ENCODE assay signal across 35 cellular contexts in the genomic region with DNA sequence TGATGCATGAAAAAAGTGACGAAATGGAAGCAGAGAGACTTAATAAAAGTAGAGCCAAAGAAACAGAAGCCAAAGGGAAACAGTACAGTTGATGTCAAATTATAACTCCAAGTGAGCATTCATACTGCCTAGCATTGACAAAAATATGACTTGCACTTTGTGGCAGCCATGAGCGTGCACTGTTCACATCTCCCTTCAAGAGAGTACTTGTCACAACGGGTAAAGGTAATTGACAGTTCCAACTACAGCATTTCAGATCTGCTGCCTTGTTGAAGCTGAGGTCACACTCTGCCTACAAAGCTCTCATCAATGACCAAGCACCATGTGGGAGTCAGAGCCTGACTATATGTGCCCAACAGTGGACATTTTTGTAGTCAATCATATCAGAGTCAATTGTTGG. TPM values are rescaled to one million over a fixed set of nuclear protein-coding genes. Genes with fewer than 3 reads are reported as not detected.
"Had no signal": no experiment of that assay in that cellular context is flagged by ENCODE, and none has a peak within 500 bp of the region (broad histone marks: within the 10 kb centered on the region; RNA-seq: fewer than 3 reads in every experiment).

No MANE protein-coding gene starts in this region.

- H3K9me3 ChIP-seq: adrenal gland, body of pancreas, breast epithelium had no signal

- H3K4me1 Mint-ChIP-seq: activated B cell treated with CpG ODN at 0.5 μM for 24 hours; activated CD4-positive, alpha-beta T cell treated with anti-CD3 and anti-CD28 coated beads, Interleukin-2, amount 10 ng/mL, durations not matched to agents 24 days and 14 days; activated naive CD8-positive, alpha-beta T cell treated with anti-CD3 and anti-CD28 coated beads for 36 hours; activated T-helper 17 cell treated with anti-CD3 and anti-CD28 coated beads, Interleukin-2, amount 50 U/mL, for 72 hours had no signal

- H3K4me3 Mint-ChIP-seq: activated B cell treated with CpG ODN at 0.5 μM for 24 hours; activated CD4-positive, alpha-beta memory T cell treated with anti-CD3 and anti-CD28 coated beads for 36 hours; activated CD4-positive, alpha-beta T cell treated with anti-CD3 and anti-CD28 coated beads, Interleukin-2, amount 10 ng/mL, durations not matched to agents 24 days and 14 days; activated CD8-positive, alpha-beta T cell treated with anti-CD3 and anti-CD28 coated beads for 36 hours; activated naive CD4-positive, alpha-beta T cell treated with anti-CD3 and anti-CD28 coated beads for 36 hours; activated naive CD8-positive, alpha-beta T cell treated with anti-CD3 and anti-CD28 coated beads for 36 hours; activated T-cell treated with anti-CD3 and anti-CD28 coated beads, Interleukin-2, amount 50 U/mL, for 4 hours; activated T-cell treated with anti-CD3 and anti-CD28 coated beads, Interleukin-2, amount 50 U/mL, for 72 hours; activated T-helper 1 cell treated with anti-CD3 and anti-CD28 coated beads, Interleukin-12 subunit alpha, Interleukin-12 subunit beta, Interleukin-2, Interleukin-4 antibody, amounts not matched to agents 30 ng/mL and 10 ng/mL and 1 ng/mL, durations not matched to agents 14 hours and 24 hours and 36 hours; activated T-helper 17 cell treated with anti-CD3 and anti-CD28 coated beads, Interleukin-2, amount 50 U/mL, for 72 hours; T-helper 2 cell treated with Interferon-gamma antibody and Interleukin-4, amounts not matched to agents 5 μg/mL and 100 μg/mL, for 36 hours had no signal

- DNase-seq: activated B cell treated with CpG ODN at 0.5 μM for 24 hours; activated CD4-positive, alpha-beta memory T cell treated with anti-CD3 and anti-CD28 coated beads for 36 hours; activated CD4-positive, alpha-beta T cell treated with anti-CD3 and anti-CD28 coated beads for 4 hours; activated CD4-positive, alpha-beta T cell treated with anti-CD3 and anti-CD28 coated beads, Interleukin-2, amount 10 ng/mL, durations not matched to agents 24 days and 14 days; activated CD4-positive, alpha-beta T cell treated with anti-CD3 and anti-CD28 coated beads, Interleukin-2, amount 50 U/mL, for 1 hour; activated CD4-positive, alpha-beta T cell treated with anti-CD3 and anti-CD28 coated beads, Interleukin-2, amount 50 U/mL, for 4 hours; activated CD4-positive, CD25-positive, alpha-beta regulatory T cell treated with anti-CD3 and anti-CD28 coated beads, Interleukin-2, amount 50 U/mL, for 72 hours; activated CD8-positive, alpha-beta memory T cell treated with anti-CD3 and anti-CD28 coated beads, Interleukin-2, amount 50 U/mL, for 4 hours; activated CD8-positive, alpha-beta T cell treated with anti-CD3 and anti-CD28 coated beads for 36 hours; activated effector memory CD4-positive, alpha-beta T cell treated with anti-CD3 and anti-CD28 coated beads, Interleukin-2, amount 50 U/mL, for 16 hours; activated gamma-delta T cell treated with Interleukin-2 at 50 U/mL for 16 hours; activated naive CD4-positive, alpha-beta T cell; activated naive CD4-positive, alpha-beta T cell treated with anti-CD3 and anti-CD28 coated beads for 36 hours; activated naive CD4-positive, alpha-beta T cell treated with anti-CD3 and anti-CD28 coated beads, Interleukin-2, amount 50 U/mL, for 16 hours; activated naive CD8-positive, alpha-beta T cell treated with anti-CD3 and anti-CD28 coated beads for 36 hours; activated T-cell treated with anti-CD3 and anti-CD28 coated beads for 4 hours; activated T-cell treated with anti-CD3 and anti-CD28 coated beads, Interleukin-2, amount 50 U/mL, for 1 hour; activated T-cell treated with anti-CD3 and anti-CD28 coated beads, Interleukin-2, amount 50 U/mL, for 4 hours; activated T-cell treated with anti-CD3 and anti-CD28 coated beads, Interleukin-2, amount 50 U/mL, for 72 hours; adrenal gland; amniotic stem cell; aorta; body of pancreas; brain microvascular endothelial cell; central memory CD4-positive, alpha-beta T cell; T-helper 2 cell; T-helper 9 cell had no signal

- H3K4me3 ChIP-seq: adrenal gland, body of pancreas, breast epithelium had no signal

- H3K27ac Mint-ChIP-seq: activated B cell treated with CpG ODN at 0.5 μM for 24 hours; activated CD4-positive, alpha-beta memory T cell treated with anti-CD3 and anti-CD28 coated beads for 36 hours; activated CD4-positive, alpha-beta T cell treated with anti-CD3 and anti-CD28 coated beads, Interleukin-2, amount 10 ng/mL, durations not matched to agents 24 days and 14 days; activated CD8-positive, alpha-beta T cell treated with anti-CD3 and anti-CD28 coated beads for 36 hours; activated naive CD4-positive, alpha-beta T cell treated with anti-CD3 and anti-CD28 coated beads for 36 hours; activated naive CD4-positive, alpha-beta T cell treated with anti-CD3 and anti-CD28 coated beads, Interleukin-2, amount 50 U/mL, for 72 hours; activated naive CD8-positive, alpha-beta T cell treated with anti-CD3 and anti-CD28 coated beads for 36 hours; activated T-cell treated with anti-CD3 and anti-CD28 coated beads, Interleukin-2, amount 50 U/mL, for 72 hours; activated T-helper 1 cell treated with anti-CD3 and anti-CD28 coated beads, Interleukin-12 subunit alpha, Interleukin-12 subunit beta, Interleukin-2, Interleukin-4 antibody, amounts not matched to agents 30 ng/mL and 10 ng/mL and 1 ng/mL, durations not matched to agents 14 hours and 24 hours and 36 hours; activated T-helper 17 cell treated with anti-CD3 and anti-CD28 coated beads, Interleukin-2, amount 50 U/mL, for 72 hours; T-helper 2 cell treated with Interferon-gamma antibody and Interleukin-4, amounts not matched to agents 5 μg/mL and 100 μg/mL, for 36 hours had no signal

- H3K9me3 Mint-ChIP-seq: activated B cell treated with CpG ODN at 0.5 μM for 24 hours; activated CD4-positive, alpha-beta T cell treated with anti-CD3 and anti-CD28 coated beads, Interleukin-2, amount 10 ng/mL, durations not matched to agents 24 days and 14 days; activated naive CD4-positive, alpha-beta T cell treated with anti-CD3 and anti-CD28 coated beads for 36 hours; activated T-cell treated with anti-CD3 and anti-CD28 coated beads, Interleukin-2, amount 50 U/mL, for 72 hours; activated T-helper 1 cell treated with anti-CD3 and anti-CD28 coated beads, Interleukin-12 subunit alpha, Interleukin-12 subunit beta, Interleukin-2, Interleukin-4 antibody, amounts not matched to agents 30 ng/mL and 10 ng/mL and 1 ng/mL, durations not matched to agents 14 hours and 24 hours and 36 hours; T-helper 2 cell treated with Interferon-gamma antibody and Interleukin-4, amounts not matched to agents 5 μg/mL and 100 μg/mL, for 36 hours had no signal

- H3K36me3 ChIP-seq: adrenal gland, brain microvascular endothelial cell, breast epithelium had no signal

- H3K27ac ChIP-seq: adrenal gland, body of pancreas, brain microvascular endothelial cell, breast epithelium, VCaP had no signal

- H3K27me3 ChIP-seq: adrenal gland, body of pancreas, brain microvascular endothelial cell, breast epithelium had no signal

- ATAC-seq: activated CD8-positive, alpha-beta T cell treated with anti-CD3 and anti-CD28 coated beads for 36 hours; activated naive CD4-positive, alpha-beta T cell treated with anti-CD3 and anti-CD28 coated beads, Interleukin-2, amount 50 U/mL, for 72 hours; activated T-cell treated with anti-CD3 and anti-CD28 coated beads, Interleukin-2, amount 50 U/mL, for 4 hours; activated T-cell treated with anti-CD3 and anti-CD28 coated beads, Interleukin-2, amount 50 U/mL, for 72 hours; activated T-helper 17 cell treated with anti-CD3 and anti-CD28 coated beads, Interleukin-2, amount 50 U/mL, for 72 hours; body of pancreas had no signal

- H3K4me1 ChIP-seq: adrenal gland, body of pancreas, breast epithelium had no signal

- FAIRE-seq: astrocyte, TTC549 had no signal

- H3K27me3 Mint-ChIP-seq: activated CD4-positive, alpha-beta T cell treated with anti-CD3 and anti-CD28 coated beads, Interleukin-2, amount 10 ng/mL, durations not matched to agents 24 days and 14 days had no signal

- H3K36me3 Mint-ChIP-seq: activated CD4-positive, alpha-beta memory T cell treated with anti-CD3 and anti-CD28 coated beads for 36 hours; activated naive CD8-positive, alpha-beta T cell treated with anti-CD3 and anti-CD28 coated beads for 36 hours had no signal

RNA-seq across cellular contexts. Expression of gene IQUB, which starts 54.3 kb away (rescaled TPM):
- total RNA-seq: activated CD4-positive, alpha-beta T cell treated with anti-CD3 and anti-CD28 coated beads, Interleukin-2, amount 10 ng/mL, durations not matched to agents 24 days and 14 days; activated T-helper 1 cell treated with anti-CD3 and anti-CD28 coated beads, Interleukin-12 subunit alpha, Interleukin-12 subunit beta, Interleukin-2, Interleukin-4 antibody, amounts not matched to agents 30 ng/mL and 10 ng/mL and 1 ng/mL, durations not matched to agents 14 hours and 24 hours and 36 hours had no signal
